In genomic region chr13:45850020-45850613, GRCh38 we compare ENCODE assay signal across 12 cellular contexts. TPM values are rescaled to one million over a fixed set of nuclear protein-coding genes. Genes with fewer than 3 reads are reported as not detected.
DNase-seq lines count a peak whose midpoint lies in the region; FAIRE-seq and TF ChIP-seq lines count a peak whose summit lies in the region.
"Had no signal": no experiment of that assay in that cellular context is flagged by ENCODE, and none has a peak within 500 bp of the region (broad histone marks: within the 10 kb centered on the region; RNA-seq: fewer than 3 reads in every experiment).

No MANE protein-coding gene starts in this region.

- DNase-seq in NCI-H2107 treated with DMSO at 0.1 percent for 48 hours (lab: John Stamatoyannopoulos, UW; ENCODE audit: unreplicated experiment): peak; percentile 6
- DNase-seq in NCI-H2107 (lab: John Stamatoyannopoulos, UW): no peak
- DNase-seq in neural progenitor cell (ENCODE audit: low spot score): peak; percentile 45
- no peak for DNase-seq in retina
- DNase-seq in RCC 7860 (ENCODE audit: low spot score): no peak
- DNase-seq in NCI-H2029 (lab: John Stamatoyannopoulos, UW): no peak
- DNase-seq: effector CD8-positive, alpha-beta T cell; SIG-M5 had no signal

- no peak overlapping the region for H3K27ac Mint-ChIP-seq in neural progenitor cell

- WGBS in ectodermal cell, 2 experiments: 38 to 41% methylated on average over 16 of the region's 16 CpGs

- FAIRE-seq in RCC 7860 (lab: Jason Lieb, UNC): no peak
- FAIRE-seq: kidney had no signal

- H3K36me3 ChIP-seq in ES-I3 (ENCODE audit: insufficient read depth, low read length) (no peaks in the 10 kb centered on the region), ectodermal cell (ENCODE audit: control insufficient read depth, insufficient read depth, low read length) (no peaks in the 10 kb centered on the region), neural progenitor cell (no peaks in the 10 kb centered on the region)

- TF ChIP-seq CTCF in neural progenitor cell (IDR thresholded peaks at IDR 0.05): no peak

- peaks cover 2% of the 10 kb centered on the region for H3K36me3 Mint-ChIP-seq in neural progenitor cell

- H3K4me1 ChIP-seq in ES-I3 (ENCODE audit: insufficient read depth, low read length) (peaks cover 18% of the 10 kb centered on the region), ectodermal cell (ENCODE audit: control insufficient read depth, insufficient read depth, low read length) (peaks cover 18% of the 10 kb centered on the region), neural progenitor cell (peaks cover 33% of the 10 kb centered on the region)

- H3K4me3 ChIP-seq in ectodermal cell (ENCODE audit: insufficient read depth, low read depth, low read length): peak overlapping the region; percentile 17
- peak overlapping the region; percentile 46 for H3K4me3 ChIP-seq in neural progenitor cell

- H2AFZ ChIP-seq in neural progenitor cell (replicated peaks): peak overlapping the region; percentile 26

- H3K9ac ChIP-seq in ES-I3 (ENCODE audit: low read depth, low read length): peak overlapping the region; percentile 55; the same call in 1 of the 2 replicates
- H3K9ac ChIP-seq in neural progenitor cell: no peak overlapping the region

- H3K4me3 Mint-ChIP-seq in neural progenitor cell: peak overlapping the region; percentile 89

- H3K27me3 Mint-ChIP-seq in neural progenitor cell (ENCODE audit: insufficient read depth, low read depth): peaks cover 8% of the 10 kb centered on the region

- H3K4me2 ChIP-seq in neural progenitor cell: peak overlapping the region; percentile 79

- no peaks in the 10 kb centered on the region for H3F3A ChIP-seq in neural progenitor cell (ENCODE audit: low read depth)

- no peaks in the 10 kb centered on the region for H3K9me3 ChIP-seq in ES-I3 (ENCODE audit: control insufficient read depth, insufficient read depth, low read length)
- peaks cover 4% of the 10 kb centered on the region for H3K9me3 ChIP-seq in ectodermal cell (ENCODE audit: control insufficient read depth, low read length)
- no peaks in the 10 kb centered on the region for H3K9me3 ChIP-seq in neural progenitor cell (ENCODE audit: low read depth)

- H3K9me3 Mint-ChIP-seq in neural progenitor cell: peaks cover 11% of the 10 kb centered on the region

- H3K27ac ChIP-seq in ectodermal cell (ENCODE audit: insufficient read depth, low read depth, low read length, poor library complexity, severe bottlenecking) (no peak overlapping the region), neural progenitor cell (no peak overlapping the region)

- H4K20me1 ChIP-seq in neural progenitor cell (ENCODE audit: low read depth): no peaks in the 10 kb centered on the region

- H3K27me3 ChIP-seq in ectodermal cell (ENCODE audit: control insufficient read depth, insufficient read depth, low read length, poor library complexity, severe bottlenecking): peaks cover 32% of the 10 kb centered on the region
- H3K27me3 ChIP-seq in neural progenitor cell: peaks cover 62% of the 10 kb centered on the region

- H3K79me2 ChIP-seq in neural progenitor cell (ENCODE audit: low read depth): no peaks in the 10 kb centered on the region

- H3K4me1 Mint-ChIP-seq in neural progenitor cell: peaks cover 70% of the 10 kb centered on the region

RNA-seq across cellular contexts. Expression of gene SIAH3, which starts 1.4 kb away (rescaled TPM):
- polyA plus RNA-seq in ectodermal cell (2013, experiment 1 of 4): 0.09 TPM
- polyA plus RNA-seq in ectodermal cell (2013, experiment 2 of 4): 0.02 TPM
- not detected for polyA plus RNA-seq in ectodermal cell (2013, experiment 3 of 4)
- 0.04 TPM for polyA plus RNA-seq in ectodermal cell (2013, experiment 4 of 4)
- not detected in 2 replicates for total RNA-seq in neural progenitor cell (ENCODE audit: low replicate concordance)
- total RNA-seq: pulmonary artery endothelial cell had no signal

Comparison
In these comparisons a context has a peak if more than half of its experiments do, and no peak if none do; other contexts are left out.
1. DNase-seq: peak in NCI-H2107 treated with DMSO at 0.1 percent for 48 hours (single experiment) and neural progenitor cell (single experiment); none in NCI-H2107 (single experiment), retina (single experiment), RCC 7860 (single experiment) and NCI-H2029 (single experiment).